In genomic region chr3:106341090-106341489, GRCh38 we compare ENCODE assay signal across 14 cellular contexts.
DNase-seq lines count a peak whose midpoint lies in the region; ATAC-seq and TF ChIP-seq lines count a peak whose summit lies in the region.
"Had no signal": no experiment of that assay in that cellular context is flagged by ENCODE, and none has a peak within 500 bp of the region (broad histone marks: within the 10 kb centered on the region; RNA-seq: fewer than 3 reads in every experiment).

No MANE protein-coding gene starts in this region.

- no peaks in the 10 kb centered on the region for H3K27me3 ChIP-seq in psoas muscle (ENCODE audit: insufficient read depth in 3 of 3, low read length in 2 of 3)

- no peak overlapping the region for H3K27ac ChIP-seq in coronary artery
- peak overlapping the region; percentile 71 for H3K27ac ChIP-seq in psoas muscle

- no peaks in the 10 kb centered on the region for H3K9me3 ChIP-seq in psoas muscle

- no peak for TF ChIP-seq CTCF in coronary artery (IDR thresholded peaks at IDR 0.05)
- no peak for TF ChIP-seq CTCF in psoas muscle (IDR thresholded peaks at IDR 0.05)

- DNase-seq in DMS 273 treated with DMSO at 0.1 percent for 48 hours (lab: John Stamatoyannopoulos, UW) (peak; percentile 87), NCI-H2171 (lab: John Stamatoyannopoulos, UW) (peak; percentile 97), coronary artery (ENCODE audit: low spot score) (no peak), psoas muscle (peak in 1 of 2 donors; percentile 71), left lobe of liver (ENCODE audit: low spot score) (no peak), ACHN (no peak), NOMO-1 (lab: John Stamatoyannopoulos, UW; ENCODE audit: unreplicated experiment in 2 of 2) (no peak)
- no peak for DNase-seq in effector CD8-positive, alpha-beta T cell (lab: John Stamatoyannopoulos, UW)
- DNase-seq: CD4-positive, alpha-beta T cell; cerebellar nuclear complex; midbrain; MV-4-11; NCI-H526; stimulated activated naive CD8-positive, alpha-beta T cell treated with anti-CD3 and anti-CD28 coated beads, Interleukin-15, amount 100 ng/mL, for 72 hours had no signal

- in situ Hi-C loops in ACHN (cut with HindIII; ENCODE audit: low pct_ligation_motif_present, low pct_unique_long_range_greater_than_20kb, low sequenced_read_pairs) = no loop called here

- H3K36me3 ChIP-seq in psoas muscle (ENCODE audit: insufficient read depth in 1 of 2, low read depth in 1 of 2) = no peaks in the 10 kb centered on the region

- intact Hi-C loops in psoas muscle (cut with DNase I) = no loop called here

- H3K4me3 ChIP-seq in coronary artery = peak overlapping the region; percentile 44
- peak overlapping the region; percentile 35 for H3K4me3 ChIP-seq in psoas muscle

- peak in 3 of 4 donors; percentile 74 to 82 (median 82) for ATAC-seq in psoas muscle
- ATAC-seq in left lobe of liver = no peak
- ATAC-seq: stimulated activated naive CD8-positive, alpha-beta T cell treated with anti-CD3 and anti-CD28 coated beads, Interleukin-15, amount 100 ng/mL, for 72 hours had no signal

- WGBS in psoas muscle, 3 donors = 22 to 48% (median 30%) methylated on average over 6 of the region's 6 CpGs

- peaks cover 34% of the 10 kb centered on the region for H3K4me1 ChIP-seq in psoas muscle

Comparison
In these comparisons a context has a peak if more than half of its experiments do, and no peak if none do; other contexts are left out.
1. DNase-seq: peak in DMS 273 treated with DMSO at 0.1 percent for 48 hours (single experiment) and NCI-H2171 (single experiment); none in coronary artery (single experiment), left lobe of liver (single experiment), ACHN (single experiment), effector CD8-positive, alpha-beta T cell (single experiment) and NOMO-1 (0 of 2).